ENCODE assay signal across 21 cellular contexts in genomic region chr16:10539256-10539655, GRCh38.
"Had no signal": no experiment of that assay in that cellular context is flagged by ENCODE, and none has a peak within 500 bp of the region (broad histone marks: within the 10 kb centered on the region; RNA-seq: fewer than 3 reads in every experiment).

No MANE protein-coding gene starts in this region.

- H3K9me3 Mint-ChIP-seq: activated naive CD4-positive, alpha-beta T cell treated with anti-CD3 and anti-CD28 coated beads, Interleukin-2, amount 50 U/mL, for 24 hours; nephron; stimulated activated memory B cell treated with anti-CD40 and anti-IgM and Interleukin-4, amounts not matched to agents 10 μg/mL and 1 μg/mL and 100 μg/mL, for 72 hours; T-cell had no signal

- H3K27me3 ChIP-seq: ascending aorta, breast epithelium, esophagus muscularis mucosa had no signal

- H3K4me3 ChIP-seq: ascending aorta, breast epithelium, esophagus muscularis mucosa, lower lobe of right lung, thoracic aorta had no signal

- H3K4me1 ChIP-seq: ascending aorta, breast epithelium had no signal

- ATAC-seq: left colon; lower lobe of right lung; right cardiac atrium; SK-N-SH treated with all-trans-retinoic acid at 6 μM for 48 hours; stimulated activated memory B cell treated with anti-CD40 and anti-IgM and Interleukin-4, amounts not matched to agents 10 μg/mL and 1 μg/mL and 100 μg/mL, for 72 hours; T-cell had no signal

- H3K4me1 Mint-ChIP-seq: activated naive CD4-positive, alpha-beta T cell treated with anti-CD3 and anti-CD28 coated beads, Interleukin-2, amount 50 U/mL, for 24 hours; T-cell had no signal

- H3K36me3 Mint-ChIP-seq: activated naive CD4-positive, alpha-beta T cell treated with anti-CD3 and anti-CD28 coated beads, Interleukin-2, amount 50 U/mL, for 24 hours; stimulated activated memory B cell treated with anti-CD40 and anti-IgM and Interleukin-4, amounts not matched to agents 10 μg/mL and 1 μg/mL and 100 μg/mL, for 72 hours; T-cell had no signal

- H3K36me3 ChIP-seq: breast epithelium had no signal

- H3K4me3 Mint-ChIP-seq: activated naive CD4-positive, alpha-beta T cell treated with anti-CD3 and anti-CD28 coated beads, Interleukin-2, amount 50 U/mL, for 24 hours; nephron; stimulated activated memory B cell treated with anti-CD40 and anti-IgM and Interleukin-4, amounts not matched to agents 10 μg/mL and 1 μg/mL and 100 μg/mL, for 72 hours; T-cell had no signal

- H3K9me3 ChIP-seq: ascending aorta, breast epithelium, esophagus muscularis mucosa, lower lobe of right lung, thoracic aorta had no signal

- H3K27ac ChIP-seq: ascending aorta, breast epithelium, esophagus muscularis mucosa, lower lobe of right lung, thoracic aorta, VCaP had no signal

- DNase-seq: activated CD4-positive, alpha-beta T cell treated with anti-CD3 and anti-CD28 coated beads, Interleukin-2, amount 50 U/mL, for 1 hour; activated CD4-positive, CD25-positive, alpha-beta regulatory T cell treated with anti-CD3 and anti-CD28 coated beads, Interleukin-2, amount 50 U/mL, for 72 hours; activated CD8-positive, alpha-beta memory T cell treated with anti-CD3 and anti-CD28 coated beads for 24 hours; activated gamma-delta T cell; cerebellar nuclear complex; cortex of kidney; left colon; lower lobe of right lung; right cardiac atrium; small intestine; stimulated activated CD4-positive, alpha-beta T cell treated with anti-CD3 and anti-CD28 coated beads, Interleukin-4, amount 100 ng/mL, for 24 hours; T-cell had no signal

- H3K27me3 Mint-ChIP-seq: activated naive CD4-positive, alpha-beta T cell treated with anti-CD3 and anti-CD28 coated beads, Interleukin-2, amount 50 U/mL, for 24 hours had no signal

- H3K27ac Mint-ChIP-seq: activated naive CD4-positive, alpha-beta T cell treated with anti-CD3 and anti-CD28 coated beads, Interleukin-2, amount 50 U/mL, for 24 hours; stimulated activated memory B cell treated with anti-CD40 and anti-IgM and Interleukin-4, amounts not matched to agents 10 μg/mL and 1 μg/mL and 100 μg/mL, for 72 hours; T-cell had no signal
